In genomic region chr3:29410660-29411405, GRCh38 we compare ENCODE assay signal across 14 cellular contexts.
DNase-seq lines count a peak whose midpoint lies in the region; ATAC-seq, FAIRE-seq and TF ChIP-seq lines count a peak whose summit lies in the region.
"Had no signal": no experiment of that assay in that cellular context is flagged by ENCODE, and none has a peak within 500 bp of the region (broad histone marks: within the 10 kb centered on the region; RNA-seq: fewer than 3 reads in every experiment).

No MANE protein-coding gene starts in this region.

- TF ChIP-seq CTCF in GM10248 (IDR thresholded peaks at IDR 0.05; ENCODE audit: control extremely low read depth, extremely low read depth, low read depth, missing control alignments), result no peak

- CTCF ChIA-PET in GM10248 (lab: Yijun Ruan, JAX), result interaction anchor here (0.9 kb wide), 1 partner anchor 11 kb away, joined by 3 read pairs; no protein-coding TSS in a partner anchor

- peak; percentile 81 for FAIRE-seq in endometrium (lab: Jason Lieb, UNC)

- intact Hi-C loops in Right ventricle myocardium superior (cut with DNase I), result no loop called here
- intact Hi-C loops in cardiac septum (cut with DNase I), result loop anchor here (5.0 kb wide), 1 partner anchor 129 kb away; the partner anchor contains the start of gene RBMS3

- DNase-seq in Right ventricle myocardium superior (no peak), cardiac septum (ENCODE audit: low spot score) (no peak), NCI-H524 (lab: John Stamatoyannopoulos, UW) (peak; percentile 44 to 80), GDM1 (lab: John Stamatoyannopoulos, UW) (no peak), GM10248 (ENCODE audit: extremely low spot score) (no peak), NCI-H2081 treated with DMSO at 0.1 percent for 48 hours (lab: John Stamatoyannopoulos, UW) (no peak), NCI-H1417 treated with DMSO at 0.1 percent for 48 hours (lab: John Stamatoyannopoulos, UW) (no peak)
- DNase-seq: DMS153; effector memory CD8-positive, alpha-beta T cell; MG63; NCI-H2029 had no signal

- POLR2A ChIA-PET in GM10248 (lab: Yijun Ruan, JAX), result no interaction called here

- peak; percentile 58 for ATAC-seq in Right ventricle myocardium superior (ENCODE audit: poor library complexity)
- ATAC-seq: activated naive CD4-positive, alpha-beta T cell treated with anti-CD3 and anti-CD28 coated beads, Interleukin-2, amount 50 U/mL, for 72 hours; effector memory CD8-positive, alpha-beta T cell; natural killer cell treated with Interleukin-12 subunit alpha and Interleukin-12 subunit beta and Interleukin-15 and Interleukin-18, amount 100 ng/mL, for 72 hours had no signal

Comparison
In these comparisons a context has a peak if more than half of its experiments do, and no peak if none do; other contexts are left out.
1. DNase-seq: peak in NCI-H524 (2 of 2); none in Right ventricle myocardium superior (single experiment), cardiac septum (single experiment), GDM1 (single experiment), GM10248 (single experiment), NCI-H2081 treated with DMSO at 0.1 percent for 48 hours (single experiment) and NCI-H1417 treated with DMSO at 0.1 percent for 48 hours (single experiment).